In the genomic region with DNA sequence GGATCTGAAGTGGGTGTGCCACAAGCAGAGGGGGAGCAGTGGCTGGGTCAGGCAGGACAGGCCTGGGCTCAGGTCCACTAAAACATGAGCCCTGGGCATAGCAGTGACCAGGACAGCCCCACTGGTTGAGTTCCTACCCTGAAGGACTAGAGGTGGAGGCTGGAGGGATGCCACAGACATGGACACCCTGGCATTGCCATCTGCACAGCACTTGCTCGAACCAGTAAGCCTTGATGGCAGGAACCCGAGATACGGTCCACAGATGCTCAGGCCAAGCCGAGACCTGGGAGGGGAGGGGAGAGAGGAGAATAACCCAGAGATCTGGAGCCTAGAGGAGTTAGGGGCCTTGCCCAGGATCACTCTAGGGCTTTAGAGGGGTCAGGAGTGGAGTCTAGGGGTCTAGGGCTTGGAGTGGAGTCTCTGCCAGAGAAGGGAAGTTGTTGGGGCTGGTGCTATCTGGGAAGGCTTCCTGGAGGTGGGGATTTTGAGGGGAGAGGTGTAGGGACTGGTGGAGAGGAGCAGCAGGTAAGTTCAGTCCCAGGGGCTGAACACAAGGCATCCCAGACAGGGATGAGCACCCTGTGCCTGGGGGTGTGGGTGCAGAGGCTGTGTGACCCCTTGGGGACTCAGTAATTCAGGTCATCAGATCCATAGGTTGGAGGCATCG, we compare ENCODE assay signal across 16 cellular contexts. TPM values are rescaled to one million over a fixed set of nuclear protein-coding genes. Genes with fewer than 3 reads are reported as not detected.
"Had no signal": no experiment of that assay in that cellular context is flagged by ENCODE, and none has a peak within 500 bp of the region (broad histone marks: within the 10 kb centered on the region; RNA-seq: fewer than 3 reads in every experiment).

No MANE protein-coding gene starts in this region.

- H3K9me3 Mint-ChIP-seq: activated CD4-positive, alpha-beta T cell treated with anti-CD3 and anti-CD28 coated beads, Interleukin-2, amount 10 ng/mL, durations not matched to agents 7 days and 5 days; activated naive CD8-positive, alpha-beta T cell treated with anti-CD3 and anti-CD28 coated beads, Interleukin-2, amount 10 ng/mL, durations not matched to agents 7 days and 5 days; activated T-helper 1 cell treated with anti-CD3 and anti-CD28 coated beads, Interleukin-12 subunit alpha, Interleukin-12 subunit beta, Interleukin-2, Interleukin-4 antibody, amounts not matched to agents 30 ng/mL and 10 ng/mL and 1 ng/mL, durations not matched to agents 14 hours and 24 hours and 36 hours; naive thymus-derived CD4-positive, alpha-beta T cell had no signal

- FAIRE-seq: endometrium, keratinocyte had no signal

- H3K4me3 ChIP-seq: breast epithelium, mucosa of descending colon, smooth muscle cell, stomach had no signal

- H3K36me3 ChIP-seq: breast epithelium had no signal

- ATAC-seq: left lobe of liver; mucosa of descending colon; naive thymus-derived CD4-positive, alpha-beta T cell; right cardiac atrium had no signal

- H3K36me3 Mint-ChIP-seq: activated naive CD8-positive, alpha-beta T cell treated with anti-CD3 and anti-CD28 coated beads, Interleukin-2, amount 10 ng/mL, durations not matched to agents 7 days and 5 days; naive thymus-derived CD4-positive, alpha-beta T cell had no signal

- H3K27me3 ChIP-seq: breast epithelium, stomach had no signal

- DNase-seq: activated CD4-positive, alpha-beta T cell treated with anti-CD3 and anti-CD28 coated beads, Interleukin-2, amount 10 ng/mL, durations not matched to agents 7 days and 5 days; activated CD4-positive, CD25-positive, alpha-beta regulatory T cell; activated naive CD4-positive, alpha-beta T cell; activated naive CD8-positive, alpha-beta T cell treated with anti-CD3 and anti-CD28 coated beads, Interleukin-2, amount 10 ng/mL, durations not matched to agents 7 days and 5 days; hippocampal formation; mucosa of descending colon; naive thymus-derived CD4-positive, alpha-beta T cell; stomach had no signal

- H3K4me1 Mint-ChIP-seq: activated naive CD8-positive, alpha-beta T cell treated with anti-CD3 and anti-CD28 coated beads, Interleukin-2, amount 10 ng/mL, durations not matched to agents 7 days and 5 days had no signal

- H3K9me3 ChIP-seq: breast epithelium, mucosa of descending colon, stomach had no signal

- H3K4me3 Mint-ChIP-seq: activated CD4-positive, alpha-beta T cell treated with anti-CD3 and anti-CD28 coated beads, Interleukin-2, amount 10 ng/mL, durations not matched to agents 7 days and 5 days; activated naive CD8-positive, alpha-beta T cell treated with anti-CD3 and anti-CD28 coated beads, Interleukin-2, amount 10 ng/mL, durations not matched to agents 7 days and 5 days; activated T-helper 1 cell treated with anti-CD3 and anti-CD28 coated beads, Interleukin-12 subunit alpha, Interleukin-12 subunit beta, Interleukin-2, Interleukin-4 antibody, amounts not matched to agents 30 ng/mL and 10 ng/mL and 1 ng/mL, durations not matched to agents 14 hours and 24 hours and 36 hours; naive thymus-derived CD4-positive, alpha-beta T cell had no signal

- H3K27me3 Mint-ChIP-seq: activated CD4-positive, alpha-beta T cell treated with anti-CD3 and anti-CD28 coated beads, Interleukin-2, amount 10 ng/mL, durations not matched to agents 7 days and 5 days; activated naive CD8-positive, alpha-beta T cell treated with anti-CD3 and anti-CD28 coated beads, Interleukin-2, amount 10 ng/mL, durations not matched to agents 7 days and 5 days had no signal

- H3K27ac Mint-ChIP-seq: activated CD4-positive, alpha-beta T cell treated with anti-CD3 and anti-CD28 coated beads, Interleukin-2, amount 10 ng/mL, durations not matched to agents 7 days and 5 days; activated naive CD8-positive, alpha-beta T cell treated with anti-CD3 and anti-CD28 coated beads, Interleukin-2, amount 10 ng/mL, durations not matched to agents 7 days and 5 days; activated T-helper 1 cell treated with anti-CD3 and anti-CD28 coated beads, Interleukin-12 subunit alpha, Interleukin-12 subunit beta, Interleukin-2, Interleukin-4 antibody, amounts not matched to agents 30 ng/mL and 10 ng/mL and 1 ng/mL, durations not matched to agents 14 hours and 24 hours and 36 hours; progenitor cell of endocrine pancreas had no signal

- H3K4me2 ChIP-seq: smooth muscle cell had no signal

RNA-seq across cellular contexts. Expression of a gene that starts 37.5 kb away (rescaled TPM):
- total RNA-seq: activated CD4-positive, alpha-beta T cell treated with anti-CD3 and anti-CD28 coated beads, Interleukin-2, amount 10 ng/mL, durations not matched to agents 7 days and 5 days; activated naive CD8-positive, alpha-beta T cell treated with anti-CD3 and anti-CD28 coated beads, Interleukin-2, amount 10 ng/mL, durations not matched to agents 7 days and 5 days had no signal
